22 cellular contexts compared by ENCODE assay signal in the genomic region with DNA sequence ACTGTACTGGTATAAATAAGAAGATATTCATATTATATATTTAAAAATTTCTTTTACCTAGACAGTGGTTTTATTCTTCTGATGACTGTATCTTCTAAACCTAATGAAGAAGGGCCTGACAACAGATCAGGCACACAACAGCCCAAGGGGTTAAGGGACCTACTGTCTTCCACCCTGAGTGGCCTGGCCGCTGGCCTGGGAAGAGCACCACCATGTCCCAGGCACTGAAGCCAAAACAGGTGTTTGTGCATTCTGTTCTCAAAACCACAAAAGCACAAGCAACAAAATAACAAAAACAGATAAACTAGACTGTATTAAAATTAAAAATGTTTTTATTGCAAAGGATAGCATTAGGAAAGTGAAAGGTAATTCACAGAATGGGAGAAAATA. TPM values are rescaled to one million over a fixed set of nuclear protein-coding genes. Genes with fewer than 3 reads are reported as not detected.
"Had no signal": no experiment of that assay in that cellular context is flagged by ENCODE, and none has a peak within 500 bp of the region (broad histone marks: within the 10 kb centered on the region; RNA-seq: fewer than 3 reads in every experiment).

No MANE protein-coding gene starts in this region.

- H3K36me3 ChIP-seq: breast epithelium, heart left ventricle, vagina had no signal

- DNase-seq: activated CD4-positive, alpha-beta T cell treated with anti-CD3 and anti-CD28 coated beads for 1 hour; activated CD8-positive, alpha-beta memory T cell treated with anti-CD3 and anti-CD28 coated beads for 24 hours; activated CD8-positive, alpha-beta memory T cell treated with anti-CD3 and anti-CD28 coated beads, Interleukin-2, amount 50 U/mL, for 4 hours; activated naive CD4-positive, alpha-beta T cell treated with Interleukin-2 at 50 U/mL for 16 hours; activated naive CD8-positive, alpha-beta T cell treated with anti-CD3 and anti-CD28 coated beads for 36 hours; activated T-cell treated with anti-CD3 and anti-CD28 coated beads, Interleukin-2, amount 50 U/mL, for 24 hours; endodermal cell; left cardiac atrium; nucleus accumbens; right cardiac atrium; stimulated activated CD4-positive, alpha-beta T cell treated with anti-CD3 and anti-CD28 coated beads, Interleukin-2, amount 100 ng/mL, for 24 hours; T-helper 9 cell had no signal

- H3K9me3 ChIP-seq: breast epithelium, vagina had no signal

- H3K4me1 ChIP-seq: breast epithelium, parathyroid adenoma, vagina had no signal

- H3K27ac ChIP-seq: breast epithelium, coronary artery, epithelial cell of prostate, parathyroid adenoma, vagina had no signal

- H3K27me3 ChIP-seq: breast epithelium, heart left ventricle, vagina had no signal

- H3K9ac ChIP-seq: parathyroid adenoma had no signal

- H3K27me3 Mint-ChIP-seq: activated naive CD8-positive, alpha-beta T cell treated with anti-CD3 and anti-CD28 coated beads for 36 hours; activated T-cell treated with anti-CD3 and anti-CD28 coated beads, Interleukin-2, amount 50 U/mL, for 24 hours; memory B cell had no signal

- H3K27ac Mint-ChIP-seq: activated T-helper 2 cell treated with anti-CD3 and anti-CD28 coated beads, Interferon-gamma antibody, Interleukin-2, Interleukin-4, amounts not matched to agents 10 μg/mL and 5 μg/mL and 100 μg/mL, durations not matched to agents 14 hours and 24 hours and 36 hours; endodermal cell; stimulated activated effector memory CD8-positive, alpha-beta T cell treated with anti-CD3 and anti-CD28 coated beads, Interleukin-12 subunit alpha, Interleukin-12 subunit beta, amount 100 ng/mL, for 72 hours had no signal

- H3K4me3 Mint-ChIP-seq: activated naive CD8-positive, alpha-beta T cell treated with anti-CD3 and anti-CD28 coated beads for 36 hours; activated T-cell treated with anti-CD3 and anti-CD28 coated beads, Interleukin-2, amount 50 U/mL, for 24 hours; endodermal cell; memory B cell; stimulated activated effector memory CD8-positive, alpha-beta T cell treated with anti-CD3 and anti-CD28 coated beads, Interleukin-12 subunit alpha, Interleukin-12 subunit beta, amount 100 ng/mL, for 72 hours had no signal

- H2AFZ ChIP-seq: parathyroid adenoma had no signal

- H3K9me3 Mint-ChIP-seq: activated naive CD8-positive, alpha-beta T cell treated with anti-CD3 and anti-CD28 coated beads for 36 hours; activated T-cell treated with anti-CD3 and anti-CD28 coated beads, Interleukin-2, amount 50 U/mL, for 24 hours; activated T-helper 2 cell treated with anti-CD3 and anti-CD28 coated beads, Interferon-gamma antibody, Interleukin-2, Interleukin-4, amounts not matched to agents 10 μg/mL and 5 μg/mL and 100 μg/mL, durations not matched to agents 14 hours and 24 hours and 36 hours; stimulated activated effector memory CD8-positive, alpha-beta T cell treated with anti-CD3 and anti-CD28 coated beads, Interleukin-12 subunit alpha, Interleukin-12 subunit beta, amount 100 ng/mL, for 72 hours had no signal

- H3K36me3 Mint-ChIP-seq: stimulated activated effector memory CD8-positive, alpha-beta T cell treated with anti-CD3 and anti-CD28 coated beads, Interleukin-12 subunit alpha, Interleukin-12 subunit beta, amount 100 ng/mL, for 72 hours had no signal

- H3K4me3 ChIP-seq: breast epithelium, coronary artery, heart left ventricle, vagina had no signal

RNA-seq across cellular contexts. Expression of a gene that starts 9.1 kb away (rescaled TPM):
- polyA plus RNA-seq: neural cell had no signal

RNA-seq across cellular contexts. Expression of a gene that starts 49.2 kb away (rescaled TPM):
- polyA plus RNA-seq: neural cell had no signal
